ENCODE assay signal across 2 cellular contexts in genomic region chr18:24875286-24875685, GRCh38.
TF ChIP-seq lines count a peak whose summit lies in the region.

No MANE protein-coding gene starts in this region.

TF ChIP-seq in IMR-90, 13 proteins besides CTCF, POLR2A, EP300 and RAD21 (continued from another document):
- no peak for TF ChIP-seq MAFK (IDR thresholded peaks at IDR 0.05; ENCODE audit: low read depth, low read length)
- TF ChIP-seq MAZ (IDR thresholded peaks at IDR 0.05; ENCODE audit: borderline replicate concordance, low read depth, low read length), result no peak
- TF ChIP-seq RFX5 (IDR thresholded peaks at IDR 0.05; ENCODE audit: low read depth, low read length), result no peak
- TF ChIP-seq ELK1 (IDR thresholded peaks at IDR 0.05; ENCODE audit: borderline replicate concordance, low read depth, low read length), result no peak
- no peak for TF ChIP-seq BHLHE40 (IDR thresholded peaks at IDR 0.05; ENCODE audit: low read depth, low read length)
- TF ChIP-seq RCOR1 (IDR thresholded peaks at IDR 0.05; ENCODE audit: insufficient replicate concordance, low read length), result no peak
- TF ChIP-seq NFE2L2 (IDR thresholded peaks at IDR 0.05; ENCODE audit: low read depth, low read length), result no peak
- TF ChIP-seq USF2 (IDR thresholded peaks at IDR 0.05; ENCODE audit: low read depth, low read length), result no peak

TF ChIP-seq in WTC11, 78 proteins besides CTCF, POLR2A, EP300 and RAD21 (continued from another document):
- TF ChIP-seq E2F4 (CRISPR knock-in tag; IDR thresholded peaks at IDR 0.05; ENCODE audit: borderline replicate concordance, low read depth) (no peak), ZNF416 (CRISPR knock-in tag; IDR thresholded peaks at IDR 0.05) (no peak), MAX (CRISPR knock-in tag; IDR thresholded peaks at IDR 0.05) (no peak), ETV6 (CRISPR knock-in tag; IDR thresholded peaks at IDR 0.05) (no peak), ZNF263 (CRISPR knock-in tag; IDR thresholded peaks at IDR 0.05; ENCODE audit: low read depth) (no peak), SOX15 (CRISPR knock-in tag; IDR thresholded peaks at IDR 0.05) (no peak)
